Comparison of ENCODE assay signal across 21 cellular contexts in the genomic region with DNA sequence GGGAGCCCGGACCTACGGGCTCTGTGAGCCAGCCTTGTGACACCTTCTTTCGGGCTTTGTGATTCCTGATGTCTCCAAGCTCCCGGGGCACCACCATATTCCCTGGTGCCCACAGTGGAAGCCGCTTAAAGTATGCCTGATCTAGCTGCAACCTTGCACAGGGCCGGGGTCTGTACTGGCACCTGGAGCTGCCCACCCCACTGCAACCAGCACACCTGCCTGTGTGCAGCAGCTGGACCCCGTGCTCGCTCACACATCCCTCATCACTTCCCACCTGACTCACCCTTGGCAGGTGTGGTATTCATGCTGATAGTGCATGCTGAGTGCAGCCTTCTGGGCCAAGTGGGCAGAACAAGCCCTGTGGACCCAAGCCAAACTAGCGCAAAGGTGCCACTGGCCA.
"Had no signal": no experiment of that assay in that cellular context is flagged by ENCODE, and none has a peak within 500 bp of the region (broad histone marks: within the 10 kb centered on the region; RNA-seq: fewer than 3 reads in every experiment).

No MANE protein-coding gene starts in this region.

- H3K27ac ChIP-seq: coronary artery, foreskin keratinocyte, right atrium auricular region, sigmoid colon, skin epidermis, tibial artery, upper lobe of left lung, uterus had no signal

- H3K9me3 ChIP-seq: right atrium auricular region, sigmoid colon, tibial artery, upper lobe of left lung had no signal

- H3K36me3 ChIP-seq: right atrium auricular region, sigmoid colon, tibial artery, upper lobe of left lung, uterus had no signal

- H3K4me3 ChIP-seq: coronary artery, lung, right atrium auricular region, sigmoid colon, skin epidermis, tibial artery, upper lobe of left lung, uterus had no signal

- DNase-seq: effector CD4-positive, alpha-beta T cell; endodermal cell; erythroblast; foreskin keratinocyte; immature natural killer cell; left colon; left ventricle myocardium superior; mesendoderm; naive B cell; sigmoid colon; stimulated activated CD4-positive, alpha-beta T cell treated with anti-CD3 and anti-CD28 coated beads, Interleukin-2, amount 100 ng/mL, for 48 hours; stimulated activated naive CD4-positive, alpha-beta T cell treated with Interleukin-2 at 50 U/mL for 16 hours; tibial artery; uterus had no signal

- H3K27me3 ChIP-seq: foreskin keratinocyte, right atrium auricular region, sigmoid colon, tibial artery, upper lobe of left lung, uterus had no signal

- ATAC-seq: foreskin keratinocyte, left colon, left ventricle myocardium superior had no signal

- H3K4me1 ChIP-seq: foreskin keratinocyte, right atrium auricular region, sigmoid colon, tibial artery, upper lobe of left lung, uterus had no signal

- FAIRE-seq: endothelial cell of umbilical vein, keratinocyte had no signal
